ENCODE assay signal across 1 cellular context in genomic region chr15:37100109-37100873, GRCh38.
TF ChIP-seq lines count a peak whose summit lies in the region.

Gene MEIS2, minus strand, starts transcription at chr15:37100549. Its CDS starts 1,083 bp downstream, at chr15:37099466.

TF ChIP-seq in K562, 482 proteins besides CTCF, POLR2A, EP300 and RAD21 (continued from another document and continues in another):
- TF ChIP-seq TBP (optimal IDR thresholded peaks at IDR 0.05; ENCODE audit: low read depth, low read length) = peak; percentile 90
- TF ChIP-seq, protein P1, sequence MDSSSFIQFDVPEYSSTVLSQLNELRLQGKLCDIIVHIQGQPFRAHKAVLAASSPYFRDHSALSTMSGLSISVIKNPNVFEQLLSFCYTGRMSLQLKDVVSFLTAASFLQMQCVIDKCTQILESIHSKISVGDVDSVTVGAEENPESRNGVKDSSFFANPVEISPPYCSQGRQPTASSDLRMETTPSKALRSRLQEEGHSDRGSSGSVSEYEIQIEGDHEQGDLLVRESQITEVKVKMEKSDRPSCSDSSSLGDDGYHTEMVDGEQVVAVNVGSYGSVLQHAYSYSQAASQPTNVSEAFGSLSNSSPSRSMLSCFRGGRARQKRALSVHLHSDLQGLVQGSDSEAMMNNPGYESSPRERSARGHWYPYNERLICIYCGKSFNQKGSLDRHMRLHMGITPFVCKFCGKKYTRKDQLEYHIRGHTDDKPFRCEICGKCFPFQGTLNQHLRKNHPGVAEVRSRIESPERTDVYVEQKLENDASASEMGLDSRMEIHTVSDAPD (CRISPR knock-in tag; IDR thresholded peaks at IDR 0.05) = no peak
- TF ChIP-seq, protein P2, sequence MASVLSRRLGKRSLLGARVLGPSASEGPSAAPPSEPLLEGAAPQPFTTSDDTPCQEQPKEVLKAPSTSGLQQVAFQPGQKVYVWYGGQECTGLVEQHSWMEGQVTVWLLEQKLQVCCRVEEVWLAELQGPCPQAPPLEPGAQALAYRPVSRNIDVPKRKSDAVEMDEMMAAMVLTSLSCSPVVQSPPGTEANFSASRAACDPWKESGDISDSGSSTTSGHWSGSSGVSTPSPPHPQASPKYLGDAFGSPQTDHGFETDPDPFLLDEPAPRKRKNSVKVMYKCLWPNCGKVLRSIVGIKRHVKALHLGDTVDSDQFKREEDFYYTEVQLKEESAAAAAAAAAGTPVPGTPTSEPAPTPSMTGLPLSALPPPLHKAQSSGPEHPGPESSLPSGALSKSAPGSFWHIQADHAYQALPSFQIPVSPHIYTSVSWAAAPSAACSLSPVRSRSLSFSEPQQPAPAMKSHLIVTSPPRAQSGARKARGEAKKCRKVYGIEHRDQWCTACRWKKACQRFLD (CRISPR knock-in tag; IDR thresholded peaks at IDR 0.05) = peak; percentile 84
- TF ChIP-seq, protein P3, sequence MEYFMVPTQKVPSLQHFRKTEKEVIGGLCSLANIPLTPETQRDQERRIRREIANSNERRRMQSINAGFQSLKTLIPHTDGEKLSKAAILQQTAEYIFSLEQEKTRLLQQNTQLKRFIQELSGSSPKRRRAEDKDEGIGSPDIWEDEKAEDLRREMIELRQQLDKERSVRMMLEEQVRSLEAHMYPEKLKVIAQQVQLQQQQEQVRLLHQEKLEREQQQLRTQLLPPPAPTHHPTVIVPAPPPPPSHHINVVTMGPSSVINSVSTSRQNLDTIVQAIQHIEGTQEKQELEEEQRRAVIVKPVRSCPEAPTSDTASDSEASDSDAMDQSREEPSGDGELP (CRISPR knock-in tag; IDR thresholded peaks at IDR 0.05; ENCODE audit: borderline replicate concordance) = peak; percentile 24; the same call in 1 of the 2 replicates
- no peak for TF ChIP-seq CBX3 (IDR thresholded peaks at IDR 0.05; ENCODE audit: borderline replicate concordance in 1 of 2, low read length in 2 of 2)
- no peak for TF ChIP-seq NFXL1 (CRISPR knock-in tag; IDR thresholded peaks at IDR 0.05)
- 0 out of 2 replicates have a peak, but pooled peaks have one; percentile 29 for TF ChIP-seq MTA2 (IDR thresholded peaks at IDR 0.05; ENCODE audit: low read depth)
- TF ChIP-seq MTF1 (CRISPR knock-in tag; IDR thresholded peaks at IDR 0.05; ENCODE audit: borderline replicate concordance) = no peak
- TF ChIP-seq ZNF583 (CRISPR knock-in tag; IDR thresholded peaks at IDR 0.05) = no peak
- no peak; the same call in 1 of the 2 replicates for TF ChIP-seq ZNF584 (CRISPR knock-in tag; IDR thresholded peaks at IDR 0.05; ENCODE audit: low read depth)
- TF ChIP-seq ZNF384 (IDR thresholded peaks at IDR 0.05; ENCODE audit: low read depth, low read length) = no peak
- TF ChIP-seq RFX1 (IDR thresholded peaks at IDR 0.05) = no peak
- no peak for TF ChIP-seq BCLAF1 (IDR thresholded peaks at IDR 0.05; ENCODE audit: borderline replicate concordance in 1 of 2, control insufficient read depth in 1 of 2, low read depth in 2 of 2, low read length in 1 of 2)
- peak; percentile 96 for TF ChIP-seq TAF7 (tag; IDR thresholded peaks at IDR 0.05)
- no peak for TF ChIP-seq HNRNPL (IDR thresholded peaks at IDR 0.05; ENCODE audit: low read depth, low read length)
- TF ChIP-seq ZNF511 (CRISPR knock-in tag; IDR thresholded peaks at IDR 0.05) = peak; percentile 70; the same call in 1 of the 2 replicates
- no peak for TF ChIP-seq FOXA1 (IDR thresholded peaks at IDR 0.05; ENCODE audit: borderline replicate concordance)
- TF ChIP-seq, protein P4, sequence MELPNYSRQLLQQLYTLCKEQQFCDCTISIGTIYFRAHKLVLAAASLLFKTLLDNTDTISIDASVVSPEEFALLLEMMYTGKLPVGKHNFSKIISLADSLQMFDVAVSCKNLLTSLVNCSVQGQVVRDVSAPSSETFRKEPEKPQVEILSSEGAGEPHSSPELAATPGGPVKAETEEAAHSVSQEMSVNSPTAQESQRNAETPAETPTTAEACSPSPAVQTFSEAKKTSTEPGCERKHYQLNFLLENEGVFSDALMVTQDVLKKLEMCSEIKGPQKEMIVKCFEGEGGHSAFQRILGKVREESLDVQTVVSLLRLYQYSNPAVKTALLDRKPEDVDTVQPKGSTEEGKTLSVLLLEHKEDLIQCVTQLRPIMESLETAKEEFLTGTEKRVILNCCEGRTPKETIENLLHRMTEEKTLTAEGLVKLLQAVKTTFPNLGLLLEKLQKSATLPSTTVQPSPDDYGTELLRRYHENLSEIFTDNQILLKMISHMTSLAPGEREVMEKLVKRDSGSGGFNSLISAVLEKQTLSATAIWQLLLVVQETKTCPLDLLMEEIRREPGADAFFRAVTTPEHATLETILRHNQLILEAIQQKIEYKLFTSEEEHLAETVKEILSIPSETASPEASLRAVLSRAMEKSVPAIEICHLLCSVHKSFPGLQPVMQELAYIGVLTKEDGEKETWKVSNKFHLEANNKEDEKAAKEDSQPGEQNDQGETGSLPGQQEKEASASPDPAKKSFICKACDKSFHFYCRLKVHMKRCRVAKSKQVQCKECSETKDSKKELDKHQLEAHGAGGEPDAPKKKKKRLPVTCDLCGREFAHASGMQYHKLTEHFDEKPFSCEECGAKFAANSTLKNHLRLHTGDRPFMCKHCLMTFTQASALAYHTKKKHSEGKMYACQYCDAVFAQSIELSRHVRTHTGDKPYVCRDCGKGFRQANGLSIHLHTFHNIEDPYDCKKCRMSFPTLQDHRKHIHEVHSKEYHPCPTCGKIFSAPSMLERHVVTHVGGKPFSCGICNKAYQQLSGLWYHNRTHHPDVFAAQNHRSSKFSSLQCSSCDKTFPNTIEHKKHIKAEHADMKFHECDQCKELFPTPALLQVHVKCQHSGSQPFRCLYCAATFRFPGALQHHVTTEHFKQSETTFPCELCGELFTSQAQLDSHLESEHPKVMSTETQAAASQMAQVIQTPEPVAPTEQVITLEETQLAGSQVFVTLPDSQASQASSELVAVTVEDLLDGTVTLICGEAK (IDR thresholded peaks at IDR 0.05) = peak; percentile 62; the same call in 1 of the 2 replicates
- TF ChIP-seq, protein P4 (CRISPR knock-in tag; IDR thresholded peaks at IDR 0.05) = no peak
- no peak for TF ChIP-seq NR1H2 (CRISPR knock-in tag; IDR thresholded peaks at IDR 0.05)
- peak; percentile 10 to 35; a peak in 1 of 4 replicates for TF ChIP-seq ARNT (IDR thresholded peaks at IDR 0.05)
- peak; percentile 88 for TF ChIP-seq TAF9B (IDR thresholded peaks at IDR 0.05; ENCODE audit: partially characterized antibody)
- TF ChIP-seq POLR2B (IDR thresholded peaks at IDR 0.05; ENCODE audit: low read depth, partially characterized antibody) = peak; percentile 74
- TF ChIP-seq MCM2 (IDR thresholded peaks at IDR 0.05; ENCODE audit: low read depth) = no peak
- no peak for TF ChIP-seq ZNF445 (CRISPR knock-in tag; IDR thresholded peaks at IDR 0.05; ENCODE audit: low read depth)
- no peak for TF ChIP-seq ZNF764 (CRISPR knock-in tag; IDR thresholded peaks at IDR 0.05; ENCODE audit: low read depth)
- no peak for TF ChIP-seq PHB (CRISPR knock-in tag; IDR thresholded peaks at IDR 0.05)
- no peak for TF ChIP-seq KLF13 (tag; IDR thresholded peaks at IDR 0.05; ENCODE audit: borderline replicate concordance, low read depth)
- no peak for TF ChIP-seq ZZZ3 (IDR thresholded peaks at IDR 0.05)
- TF ChIP-seq ZNF589 (CRISPR knock-in tag; IDR thresholded peaks at IDR 0.05; ENCODE audit: low read depth) = peak; percentile 14; the same call in 1 of the 2 replicates
- no peak for TF ChIP-seq SRF (CRISPR knock-in tag; IDR thresholded peaks at IDR 0.05)
- TF ChIP-seq ZNF212 (CRISPR knock-in tag; IDR thresholded peaks at IDR 0.05) = peak; percentile 90
- no peak for TF ChIP-seq SREBF2 (CRISPR knock-in tag; IDR thresholded peaks at IDR 0.05)
- TF ChIP-seq ZBTB33 (CRISPR knock-in tag; IDR thresholded peaks at IDR 0.05) = no peak
- TF ChIP-seq PTBP1 (IDR thresholded peaks at IDR 0.05; ENCODE audit: low read depth, low read length) = no peak
- no peak for TF ChIP-seq FOXK1 (CRISPR knock-in tag; IDR thresholded peaks at IDR 0.05; ENCODE audit: borderline replicate concordance)
- peak; percentile 94 for TF ChIP-seq ZNF263 (CRISPR knock-in tag; IDR thresholded peaks at IDR 0.05; ENCODE audit: borderline replicate concordance)
- TF ChIP-seq ZNF324 (CRISPR knock-in tag; IDR thresholded peaks at IDR 0.05) = no peak
- no peak for TF ChIP-seq WHSC1 (IDR thresholded peaks at IDR 0.05; ENCODE audit: low read length)
- no peak for TF ChIP-seq ZNF12 (CRISPR knock-in tag; IDR thresholded peaks at IDR 0.05)
- TF ChIP-seq HIVEP1 (CRISPR knock-in tag; IDR thresholded peaks at IDR 0.05) = no peak
- no peak for TF ChIP-seq PHF21A (IDR thresholded peaks at IDR 0.05; ENCODE audit: borderline replicate concordance, low read depth)
- TF ChIP-seq SIN3A (IDR thresholded peaks at IDR 0.05; ENCODE audit: borderline replicate concordance in 2 of 2, control insufficient read depth in 1 of 2, low read depth in 2 of 2, low read length in 2 of 2) = no peak
- TF ChIP-seq, protein P5, sequence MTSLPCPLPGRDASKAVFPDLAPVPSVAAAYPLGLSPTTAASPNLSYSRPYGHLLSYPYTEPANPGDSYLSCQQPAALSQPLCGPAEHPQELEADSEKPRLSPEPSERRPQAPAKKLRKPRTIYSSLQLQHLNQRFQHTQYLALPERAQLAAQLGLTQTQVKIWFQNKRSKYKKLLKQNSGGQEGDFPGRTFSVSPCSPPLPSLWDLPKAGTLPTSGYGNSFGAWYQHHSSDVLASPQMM (CRISPR knock-in tag; IDR thresholded peaks at IDR 0.05) = no peak
- TF ChIP-seq TFAM (CRISPR knock-in tag; conservative IDR thresholded peaks at IDR 0.05) = no peak
- TF ChIP-seq NR4A1 (CRISPR knock-in tag; IDR thresholded peaks at IDR 0.05) = no peak
- 0 out of 2 replicates have a peak, but pooled peaks have one; percentile 22 for TF ChIP-seq NR4A1 (tag; IDR thresholded peaks at IDR 0.05)
- TF ChIP-seq FIP1L1 (IDR thresholded peaks at IDR 0.05; ENCODE audit: low read depth, low read length, poor library complexity, severe bottlenecking) = peak; percentile 14
- TF ChIP-seq KDM4B (IDR thresholded peaks at IDR 0.05; ENCODE audit: borderline replicate concordance in 2 of 2, low read depth in 1 of 2) = peak in 1 of 2 experiments; percentile 37; a peak in 2 of 4 replicates
- no peak for TF ChIP-seq ZC3H8 (IDR thresholded peaks at IDR 0.05)
